Comparison of ENCODE assay signal across 5 cellular contexts in the genomic region with DNA sequence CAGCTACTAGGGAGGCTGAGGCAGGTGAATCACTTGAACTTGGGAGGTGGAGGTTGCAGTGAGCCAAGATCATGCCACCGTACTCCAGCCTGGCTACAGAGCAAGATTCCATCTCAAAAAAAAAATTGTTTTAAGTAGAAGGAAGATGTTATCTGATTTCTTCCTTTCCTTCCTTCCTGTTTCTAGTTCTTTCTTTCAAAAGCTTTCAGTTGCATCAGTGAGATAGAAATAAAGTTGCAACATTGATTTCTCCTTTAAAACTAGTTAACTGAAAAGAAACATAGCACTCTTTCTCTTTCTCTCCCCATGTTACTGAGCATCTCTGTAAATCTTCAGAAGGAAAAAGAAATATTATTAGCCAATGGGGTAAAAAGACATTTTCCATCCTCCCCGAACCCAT.
"Had no signal": no experiment of that assay in that cellular context is flagged by ENCODE, and none has a peak within 500 bp of the region (broad histone marks: within the 10 kb centered on the region; RNA-seq: fewer than 3 reads in every experiment).

No MANE protein-coding gene starts in this region.

- DNase-seq: H9, HCEC 1CT, IMR-90 had no signal

- ATAC-seq: GM23338, K562 had no signal
